In genomic region chr4:84412062-84412461, GRCh38 we compare ENCODE assay signal across 7 cellular contexts.
"Had no signal": no experiment of that assay in that cellular context is flagged by ENCODE, and none has a peak within 500 bp of the region (broad histone marks: within the 10 kb centered on the region; RNA-seq: fewer than 3 reads in every experiment).

No MANE protein-coding gene starts in this region.

- ATAC-seq: GM23338 had no signal

- H3K9me3 Mint-ChIP-seq: GM23338, H9, IgD-negative memory B cell had no signal

- DNase-seq: H9, HCEC 1CT had no signal

- FAIRE-seq: H1, H54, HTR-8/SVneo had no signal

- H3K4me1 Mint-ChIP-seq: IgD-negative memory B cell had no signal

- H3K4me3 Mint-ChIP-seq: GM23338, H9, IgD-negative memory B cell had no signal

- H3K4me2 ChIP-seq: GM23338 had no signal

- H2AFZ ChIP-seq: GM23338 had no signal

- H3K36me3 Mint-ChIP-seq: IgD-negative memory B cell had no signal

- H3K27ac Mint-ChIP-seq: GM23338, H9, IgD-negative memory B cell had no signal

- H3K4me3 ChIP-seq: GM23338 had no signal
